Comparison of ENCODE assay signal across 1 cellular context in genomic region chr2:108810993-108811957, GRCh38.
A peak's percentile ranks its signal among the peaks of the same experiment; 100 is the strongest.
TF ChIP-seq lines count a peak whose summit lies in the region.

No MANE protein-coding gene starts in this region.

TF ChIP-seq in HepG2, 621 proteins besides CTCF, POLR2A, EP300 and RAD21 (continued from another document):
- TF ChIP-seq ARID5B (CRISPR knock-in tag; IDR thresholded peaks at IDR 0.05), result peak; percentile 73
- no peak for TF ChIP-seq FOXP1 (IDR thresholded peaks at IDR 0.05)
- TF ChIP-seq FOXP1 (CRISPR knock-in tag; IDR thresholded peaks at IDR 0.05), result peak; percentile 63
- TF ChIP-seq ZNF629 (CRISPR knock-in tag; conservative IDR thresholded peaks at IDR 0.05), result peak; percentile 94
- TF ChIP-seq ZNF644 (CRISPR knock-in tag; IDR thresholded peaks at IDR 0.05; ENCODE audit: low read depth), result peak; percentile 27; the same call in 1 of the 2 replicates
- peak; percentile 22; the same call in 1 of the 2 replicates for TF ChIP-seq KAT8 (CRISPR knock-in tag; IDR thresholded peaks at IDR 0.05)
- TF ChIP-seq KAT7 (CRISPR knock-in tag; IDR thresholded peaks at IDR 0.05; ENCODE audit: borderline replicate concordance), result 0 out of 2 replicates have a peak, but pooled peaks have one; percentile 39
TF ChIP-seq in HepG2: peak in this region for 55.
